In genomic region chr2:47735912-47736311, GRCh38 we compare ENCODE assay signal across 15 cellular contexts.
DNase-seq lines count a peak whose midpoint lies in the region; ATAC-seq and TF ChIP-seq lines count a peak whose summit lies in the region.
"Had no signal": no experiment of that assay in that cellular context is flagged by ENCODE, and none has a peak within 500 bp of the region (broad histone marks: within the 10 kb centered on the region; RNA-seq: fewer than 3 reads in every experiment).

No MANE protein-coding gene starts in this region.

- ATAC-seq in GM19395 (IDR thresholded peaks at IDR 0.05; ENCODE audit: unreplicated experiment) (peak; percentile 69), HG03066 (IDR thresholded peaks at IDR 0.05; ENCODE audit: low read depth, unreplicated experiment) (peak; percentile 58)

- TF ChIP-seq CTCF in SU-DHL-6 (IDR thresholded peaks at IDR 0.05; ENCODE audit: insufficient read depth, low read length, poor library complexity, severe bottlenecking): no peak

- no peak overlapping the region for H3K4me3 ChIP-seq in BLaER1 treated with 17β-estradiol and CSF1 and Interleukin-3, amounts not matched to agents 10 nM and 100 nM
- no peak overlapping the region for H3K4me3 ChIP-seq in SU-DHL-6 (ENCODE audit: insufficient read depth, low read length, poor library complexity, severe bottlenecking)

- H3K27me3 ChIP-seq in BLaER1 treated with 17β-estradiol and CSF1 and Interleukin-3, amounts not matched to agents 10 nM and 100 nM: no peaks in the 10 kb centered on the region
- no peaks in the 10 kb centered on the region for H3K27me3 ChIP-seq in SU-DHL-6 (ENCODE audit: low read length)

- no peaks in the 10 kb centered on the region for H3K9me2 ChIP-seq in SU-DHL-6 (replicated peaks; ENCODE audit: insufficient read depth, low read length)

- no peaks in the 10 kb centered on the region for H4K20me1 ChIP-seq in BLaER1 treated with 17β-estradiol and CSF1 and Interleukin-3, amounts not matched to agents 10 nM and 100 nM
- no peaks in the 10 kb centered on the region for H4K20me1 ChIP-seq in SU-DHL-6 (ENCODE audit: low read depth, low read length)

- DNase-seq in GM19240 (ENCODE audit: insufficient read length, low spot score) (no peak), DMS53 (lab: John Stamatoyannopoulos, UW) (no peak), NCI-H446 (lab: John Stamatoyannopoulos, UW) (no peak), NCI-H82 (lab: John Stamatoyannopoulos, UW) (no peak)
- DNase-seq: COR-L47, DMS153, HFFc6, IMR-90, NCI-H1048, NCI-H146, SHP77 treated with DMSO at 0.1 percent for 48 hours had no signal

- H3F3A ChIP-seq in SU-DHL-6 (ENCODE audit: insufficient read depth): peaks cover 34% of the 10 kb centered on the region

- peak overlapping the region in 9 of 11 experiments; percentile 58 to 84 (median 70); a peak in 17 of 22 replicates for H3K27ac ChIP-seq in BLaER1 treated with 17β-estradiol and CSF1 and Interleukin-3, amounts not matched to agents 10 nM and 100 nM
- peak overlapping the region; percentile 92 for H3K27ac ChIP-seq in SU-DHL-6 (ENCODE audit: low read depth, low read length)

- H3K9me3 ChIP-seq in BLaER1 treated with 17β-estradiol and CSF1 and Interleukin-3, amounts not matched to agents 10 nM and 100 nM (replicated peaks in 1 of 11): peaks cover 0 to 16% (median 0%) of the 10 kb centered on the region in 11 experiments; a peak in 5 of 22 replicates
- H3K9me3 ChIP-seq in SU-DHL-6 (ENCODE audit: insufficient read depth, low read length): no peaks in the 10 kb centered on the region

- peaks cover 34 to 82% (median 77%) of the 10 kb centered on the region in 10 experiments for H3K4me1 ChIP-seq in BLaER1 treated with 17β-estradiol and CSF1 and Interleukin-3, amounts not matched to agents 10 nM and 100 nM

- no peak overlapping the region for H2AFZ ChIP-seq in SU-DHL-6 (ENCODE audit: low read depth, low read length, severe bottlenecking)

- H3K4me2 ChIP-seq in BLaER1 treated with 17β-estradiol and CSF1 and Interleukin-3, amounts not matched to agents 10 nM and 100 nM: peak overlapping the region in 10 of 11 experiments; percentile 0 to 83 (median 68); a peak in 18 of 22 replicates
- peak overlapping the region; percentile 40 for H3K4me2 ChIP-seq in SU-DHL-6 (ENCODE audit: low read depth, low read length, poor library complexity, severe bottlenecking)

- peak overlapping the region in 3 of 11 experiments; percentile 5 to 74 (median 53); a peak in 5 of 22 replicates for H3K9ac ChIP-seq in BLaER1 treated with 17β-estradiol and CSF1 and Interleukin-3, amounts not matched to agents 10 nM and 100 nM
- peak overlapping the region; percentile 34 for H3K9ac ChIP-seq in SU-DHL-6 (ENCODE audit: low read length)

- H3K79me2 ChIP-seq in SU-DHL-6 (ENCODE audit: insufficient read depth, low read length): peaks cover 45% of the 10 kb centered on the region

- peaks cover 0 to 100% (median 71%) of the 10 kb centered on the region in 11 experiments; a peak in 18 of 22 replicates for H3K36me3 ChIP-seq in BLaER1 treated with 17β-estradiol and CSF1 and Interleukin-3, amounts not matched to agents 10 nM and 100 nM
- peaks cover 31% of the 10 kb centered on the region for H3K36me3 ChIP-seq in SU-DHL-6 (ENCODE audit: low read length)
